Comparison of ENCODE assay signal across 30 cellular contexts in genomic region chr6:126181890-126182289, GRCh38.
"Had no signal": no experiment of that assay in that cellular context is flagged by ENCODE, and none has a peak within 500 bp of the region (broad histone marks: within the 10 kb centered on the region; RNA-seq: fewer than 3 reads in every experiment).

No MANE protein-coding gene starts in this region.

- H3K4me1 Mint-ChIP-seq: central memory CD8-positive, alpha-beta T cell; naive thymus-derived CD4-positive, alpha-beta T cell; stimulated activated naive B cell treated with anti-CD40 and anti-IgM and Interleukin-4, amounts not matched to agents 10 μg/mL and 1 μg/mL and 100 μg/mL, for 72 hours; T-cell had no signal

- H3K27me3 ChIP-seq: adrenal gland, colonic mucosa, dorsolateral prefrontal cortex, gastrocnemius medialis, testis had no signal

- H3K27me3 Mint-ChIP-seq: activated naive CD8-positive, alpha-beta T cell; central memory CD8-positive, alpha-beta T cell; effector memory CD8-positive, alpha-beta T cell; naive thymus-derived CD4-positive, alpha-beta T cell; stimulated activated naive B cell treated with anti-CD40 and anti-IgM and Interleukin-4, amounts not matched to agents 10 μg/mL and 1 μg/mL and 100 μg/mL, for 72 hours; T-cell; type B pancreatic cell had no signal

- H3K9me3 Mint-ChIP-seq: activated T-cell treated with anti-CD3 and anti-CD28 coated beads, Interleukin-2, amount 50 U/mL, for 4 hours; central memory CD8-positive, alpha-beta T cell; effector memory CD8-positive, alpha-beta T cell; T-cell; type B pancreatic cell had no signal

- H3K4me3 Mint-ChIP-seq: activated naive CD8-positive, alpha-beta T cell; activated T-cell treated with anti-CD3 and anti-CD28 coated beads, Interleukin-2, amount 50 U/mL, for 4 hours; central memory CD8-positive, alpha-beta T cell; effector memory CD8-positive, alpha-beta T cell; naive thymus-derived CD4-positive, alpha-beta T cell; stimulated activated naive B cell treated with anti-CD40 and anti-IgM and Interleukin-4, amounts not matched to agents 10 μg/mL and 1 μg/mL and 100 μg/mL, for 72 hours; T-cell; type B pancreatic cell had no signal

- H3K4me3 ChIP-seq: adrenal gland, colonic mucosa, dorsolateral prefrontal cortex, gastrocnemius medialis, skin epidermis, testis had no signal

- H3K27ac ChIP-seq: adrenal gland, colonic mucosa, dorsolateral prefrontal cortex, skin epidermis, WERI-Rb-1 had no signal

- DNase-seq: activated CD4-positive, alpha-beta T cell treated with anti-CD3 and anti-CD28 coated beads for 1 hour; activated CD4-positive, alpha-beta T cell treated with anti-CD3 and anti-CD28 coated beads, Interleukin-2, amount 50 U/mL, for 4 hours; activated CD8-positive, alpha-beta memory T cell treated with anti-CD3 and anti-CD28 coated beads for 24 hours; activated CD8-positive, alpha-beta memory T cell treated with anti-CD3 and anti-CD28 coated beads, Interleukin-2, amount 50 U/mL, for 4 hours; activated naive CD4-positive, alpha-beta T cell; activated T-cell treated with anti-CD3 and anti-CD28 coated beads, Interleukin-2, amount 50 U/mL, for 4 hours; adrenal gland; colonic mucosa; dorsolateral prefrontal cortex; effector memory CD8-positive, alpha-beta T cell; gastrocnemius medialis; hypothalamus; left cardiac atrium; naive thymus-derived CD4-positive, alpha-beta T cell; right cardiac atrium; stimulated activated CD4-positive, alpha-beta T cell treated with anti-CD3 and anti-CD28 coated beads, Interleukin-2, amount 100 ng/mL, for 24 hours; stimulated activated naive B cell treated with anti-CD40 and anti-IgM and Interleukin-4, amounts not matched to agents 10 μg/mL and 1 μg/mL and 100 μg/mL, for 72 hours; T-cell; testis; WERI-Rb-1 had no signal

- H3K4me1 ChIP-seq: adrenal gland, colonic mucosa had no signal

- H3K36me3 ChIP-seq: adrenal gland, colonic mucosa, gastrocnemius medialis, WERI-Rb-1 had no signal

- FAIRE-seq: astrocyte, endothelial cell of umbilical vein, islet of Langerhans, TTC549 had no signal

- ATAC-seq: activated T-cell treated with anti-CD3 and anti-CD28 coated beads, Interleukin-2, amount 50 U/mL, for 4 hours; effector memory CD8-positive, alpha-beta T cell; gastrocnemius medialis; left cardiac atrium; naive thymus-derived CD4-positive, alpha-beta T cell; right cardiac atrium; SK-N-SH treated with all-trans-retinoic acid at 6 μM for 48 hours; stimulated activated naive B cell treated with anti-CD40 and anti-IgM and Interleukin-4, amounts not matched to agents 10 μg/mL and 1 μg/mL and 100 μg/mL, for 72 hours; T-cell had no signal

- H3K9me3 ChIP-seq: adrenal gland, colonic mucosa, gastrocnemius medialis, testis had no signal

- H3K27ac Mint-ChIP-seq: activated naive CD8-positive, alpha-beta T cell; activated T-helper 2 cell treated with anti-CD3 and anti-CD28 coated beads, Interferon-gamma antibody, Interleukin-2, Interleukin-4, amounts not matched to agents 10 μg/mL and 5 μg/mL and 100 μg/mL, durations not matched to agents 14 hours and 24 hours and 36 hours; effector memory CD8-positive, alpha-beta T cell; naive thymus-derived CD4-positive, alpha-beta T cell; stimulated activated naive B cell treated with anti-CD40 and anti-IgM and Interleukin-4, amounts not matched to agents 10 μg/mL and 1 μg/mL and 100 μg/mL, for 72 hours; T-cell; type B pancreatic cell had no signal
